In the genomic region with DNA sequence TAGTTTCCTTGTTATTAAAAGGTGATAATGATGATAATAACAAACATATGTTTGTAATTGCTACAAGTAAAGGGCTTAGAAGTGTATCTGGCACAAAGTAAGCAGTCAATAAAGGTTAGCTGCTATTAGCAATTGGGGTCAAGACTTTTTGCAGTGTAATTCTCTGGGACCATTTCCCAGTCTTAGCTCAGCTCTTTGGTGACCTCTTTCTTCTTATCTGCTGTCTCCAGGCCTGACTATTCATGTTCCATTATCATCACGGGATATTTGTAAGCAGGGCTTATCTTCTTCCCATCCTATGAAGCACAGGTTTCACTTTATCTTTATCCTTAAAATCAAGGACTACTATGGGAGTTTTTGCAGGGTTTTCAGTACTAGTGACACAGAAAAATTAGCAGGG, we compare ENCODE assay signal across 10 cellular contexts.
DNase-seq lines count a peak whose midpoint lies in the region; ATAC-seq and TF ChIP-seq lines count a peak whose summit lies in the region.
"Had no signal": no experiment of that assay in that cellular context is flagged by ENCODE, and none has a peak within 500 bp of the region (broad histone marks: within the 10 kb centered on the region; RNA-seq: fewer than 3 reads in every experiment).

No MANE protein-coding gene starts in this region.

- POLR2A ChIA-PET in HEK293 (lab: Yijun Ruan, JAX), result interaction anchor here (1.0 kb wide), 1 partner anchor 325 kb away, joined by 3 read pairs; no protein-coding TSS in a partner anchor

- H3K79me2 ChIP-seq in trophoblast cell (ENCODE audit: control insufficient read depth, insufficient read depth, low read length, poor library complexity), result no peaks in the 10 kb centered on the region

- CTCF ChIA-PET in HEK293 (lab: Yijun Ruan, JAX), result no interaction called here

- H3K18ac ChIP-seq in trophoblast cell (ENCODE audit: low read length), result no peak overlapping the region

- no peaks in the 10 kb centered on the region for H3K9me3 ChIP-seq in HEK293 (ENCODE audit: control insufficient read depth, insufficient read depth, low read depth, low read length)
- H3K9me3 ChIP-seq in heart left ventricle, result no peaks in the 10 kb centered on the region
- no peaks in the 10 kb centered on the region for H3K9me3 ChIP-seq in trophoblast cell (ENCODE audit: insufficient read depth, low read depth, low read length)

- no peak overlapping the region for H2AK5ac ChIP-seq in trophoblast cell (ENCODE audit: low read length)

- peak overlapping the region; percentile 53 for H3K4me3 Mint-ChIP-seq in activated naive CD8-positive, alpha-beta T cell
- no peak overlapping the region for H3K4me3 Mint-ChIP-seq in stimulated activated naive B cell treated with anti-CD40 and anti-IgM and Interleukin-4, amounts not matched to agents 10 μg/mL and 1 μg/mL and 100 μg/mL, for 72 hours

- no peak overlapping the region for H4K12ac ChIP-seq in trophoblast cell (ENCODE audit: low read depth, low read length)

- H3K36me3 ChIP-seq in HEK293 (ENCODE audit: control insufficient read depth in 2 of 2, insufficient read depth in 1 of 2, low read length in 2 of 2) (no peaks in the 10 kb centered on the region), heart left ventricle (peaks cover 0 to 10% (median 0%) of the 10 kb centered on the region in 9 donors), trophoblast cell (ENCODE audit: control insufficient read depth in 1 of 2, insufficient read depth in 2 of 2, low read length in 2 of 2) (no peaks in the 10 kb centered on the region)

- no peak overlapping the region for H3K4ac ChIP-seq in trophoblast cell (ENCODE audit: low read depth, low read length)

- H4K91ac ChIP-seq in trophoblast cell (ENCODE audit: low read depth, low read length), result no peak overlapping the region

- peak overlapping the region; percentile 89 for H3K27ac Mint-ChIP-seq in activated naive CD8-positive, alpha-beta T cell
- peak overlapping the region; percentile 38 for H3K27ac Mint-ChIP-seq in stimulated activated naive B cell treated with anti-CD40 and anti-IgM and Interleukin-4, amounts not matched to agents 10 μg/mL and 1 μg/mL and 100 μg/mL, for 72 hours

- intact Hi-C loops in heart left ventricle (cut with DNase I), result no loop called here

- H3K27me3 ChIP-seq in heart left ventricle (no peaks in the 10 kb centered on the region), trophoblast cell (ENCODE audit: insufficient read depth, low read length) (no peaks in the 10 kb centered on the region)

- H3K4me1 Mint-ChIP-seq in activated naive CD8-positive, alpha-beta T cell (ENCODE audit: low read depth), result peaks cover 71% of the 10 kb centered on the region
- peaks cover 26 to 50% of the 10 kb centered on the region in 2 donors for H3K4me1 Mint-ChIP-seq in stimulated activated naive B cell treated with anti-CD40 and anti-IgM and Interleukin-4, amounts not matched to agents 10 μg/mL and 1 μg/mL and 100 μg/mL, for 72 hours

- ATAC-seq in heart left ventricle (peak in 3 of 4 donors; percentile 56 to 77 (median 60)), HG03469 (IDR thresholded peaks at IDR 0.05; ENCODE audit: unreplicated experiment) (no peak)
- peak in 1 of 2 donors; percentile 4 for ATAC-seq in stimulated activated naive B cell treated with anti-CD40 and anti-IgM and Interleukin-4, amounts not matched to agents 10 μg/mL and 1 μg/mL and 100 μg/mL, for 72 hours (replicated peaks)

- no peak overlapping the region for H3K4me2 ChIP-seq in trophoblast cell (ENCODE audit: low read length)

- H2BK5ac ChIP-seq in trophoblast cell (ENCODE audit: low read depth, low read length, poor library complexity), result no peak overlapping the region

- no peaks in the 10 kb centered on the region for H3K27me3 Mint-ChIP-seq in activated naive CD8-positive, alpha-beta T cell
- no peaks in the 10 kb centered on the region for H3K27me3 Mint-ChIP-seq in stimulated activated naive B cell treated with anti-CD40 and anti-IgM and Interleukin-4, amounts not matched to agents 10 μg/mL and 1 μg/mL and 100 μg/mL, for 72 hours

- H3K27ac ChIP-seq in HEK293 (ENCODE audit: extremely low read depth, low read depth, low read length) (no peak overlapping the region), heart left ventricle (peak overlapping the region in 2 of 12 donors; percentile 6 to 22), trophoblast cell (ENCODE audit: low read depth, low read length) (no peak overlapping the region)

- H3K9ac ChIP-seq in trophoblast cell (ENCODE audit: low read length), result no peak overlapping the region

- H3K9me3 Mint-ChIP-seq in activated naive CD8-positive, alpha-beta T cell (ENCODE audit: low read depth), result no peaks in the 10 kb centered on the region
- H3K9me3 Mint-ChIP-seq in stimulated activated naive B cell treated with anti-CD40 and anti-IgM and Interleukin-4, amounts not matched to agents 10 μg/mL and 1 μg/mL and 100 μg/mL, for 72 hours, result peaks cover 0 to 5% of the 10 kb centered on the region in 2 donors

- H3K4me1 ChIP-seq in HEK293 (ENCODE audit: control insufficient read depth, insufficient read depth, low read length), result peaks cover 14% of the 10 kb centered on the region
- peaks cover 0 to 19% (median 2%) of the 10 kb centered on the region in 12 donors for H3K4me1 ChIP-seq in heart left ventricle
- H3K4me1 ChIP-seq in trophoblast cell (ENCODE audit: control insufficient read depth in 1 of 2, insufficient read depth in 2 of 2, low read length in 2 of 2), result no peaks in the 10 kb centered on the region

- TF ChIP-seq POLR2A in heart left ventricle (IDR thresholded peaks at IDR 0.05), result no peak

- peaks cover 22% of the 10 kb centered on the region for H3K36me3 Mint-ChIP-seq in activated naive CD8-positive, alpha-beta T cell
- peaks cover 47 to 57% of the 10 kb centered on the region in 2 donors for H3K36me3 Mint-ChIP-seq in stimulated activated naive B cell treated with anti-CD40 and anti-IgM and Interleukin-4, amounts not matched to agents 10 μg/mL and 1 μg/mL and 100 μg/mL, for 72 hours

- no peak overlapping the region for H2BK12ac ChIP-seq in trophoblast cell (ENCODE audit: low read length)

- no peak overlapping the region for H3K14ac ChIP-seq in trophoblast cell (ENCODE audit: low read length)

- TF ChIP-seq CTCF in HEK293 (tag by site-specific recombination; IDR thresholded peaks at IDR 0.05) (no peak), heart left ventricle (IDR thresholded peaks at IDR 0.05) (no peak)

- 5 to 13% (median 10%) methylated on average over 1 of the region's 1 CpG for WGBS in heart left ventricle, 4 donors
- WGBS in trophoblast cell (ENCODE audit: extremely low coverage, insufficient coverage, insufficient read length), result no CpG with 5 or more reads among the region's 1 CpG

- no peak overlapping the region for H3K23ac ChIP-seq in trophoblast cell (ENCODE audit: low read length)

- H2BK120ac ChIP-seq in trophoblast cell (ENCODE audit: insufficient read depth, low read length, poor library complexity), result no peak overlapping the region

- H3K4me3 ChIP-seq in HEK293 (ENCODE audit: low read depth, low read length), result no peak overlapping the region
- no peak overlapping the region for H3K4me3 ChIP-seq in heart left ventricle
- H3K4me3 ChIP-seq in trophoblast cell (ENCODE audit: low read depth, low read length), result no peak overlapping the region

- H4K8ac ChIP-seq in trophoblast cell (ENCODE audit: low read depth, low read length), result no peak overlapping the region

- H3K79me1 ChIP-seq in trophoblast cell (ENCODE audit: low read length), result no peaks in the 10 kb centered on the region

- H2AFZ ChIP-seq in trophoblast cell (ENCODE audit: insufficient read depth, low read length, poor library complexity), result no peak overlapping the region

- no peak for DNase-seq in heart left ventricle
- DNase-seq in stimulated activated naive B cell treated with anti-CD40 and anti-IgM and Interleukin-4, amounts not matched to agents 10 μg/mL and 1 μg/mL and 100 μg/mL, for 72 hours, result no peak
- no peak for DNase-seq in MV-4-11 (lab: John Stamatoyannopoulos, UW)
- DNase-seq in activated CD4-positive, alpha-beta T cell treated with anti-CD3 and anti-CD28 coated beads for 48 hours, result no peak
- no peak for DNase-seq in trophoblast cell
- DNase-seq: activated CD4-positive, alpha-beta T cell treated with anti-CD3 and anti-CD28 coated beads, Interleukin-2, amount 50 U/mL, for 1 hour; effector CD4-positive, alpha-beta T cell had no signal

TF ChIP-seq in HEK293, 187 proteins besides CTCF, POLR2A, EP300 and RAD21:
- TF ChIP-seq ZNF624 (tag by site-specific recombination; IDR thresholded peaks at IDR 0.05) (no peak), FEZF1 (tag by site-specific recombination; IDR thresholded peaks at IDR 0.05) (peak; percentile 78), ZNF169 (tag by site-specific recombination; IDR thresholded peaks at IDR 0.05) (no peak)
